12 cellular contexts compared by ENCODE assay signal in genomic region chr12:22047495-22047894, GRCh38. TPM values are rescaled to one million over a fixed set of nuclear protein-coding genes. Genes with fewer than 3 reads are reported as not detected.
DNase-seq lines count a peak whose midpoint lies in the region; ATAC-seq and TF ChIP-seq lines count a peak whose summit lies in the region.
"Had no signal": no experiment of that assay in that cellular context is flagged by ENCODE, and none has a peak within 500 bp of the region (broad histone marks: within the 10 kb centered on the region; RNA-seq: fewer than 3 reads in every experiment).

No MANE protein-coding gene starts in this region.

- no peak for TF ChIP-seq CTCF in CD8-positive, alpha-beta T cell (IDR thresholded peaks at IDR 0.05)
- TF ChIP-seq CTCF in chondrocyte (IDR thresholded peaks at IDR 0.05), result no peak

- no peaks in the 10 kb centered on the region for H3K9me3 Mint-ChIP-seq in CD8-positive, alpha-beta T cell
- no peaks in the 10 kb centered on the region for H3K9me3 Mint-ChIP-seq in chondrocyte (ENCODE audit: low read depth)
- H3K9me3 Mint-ChIP-seq in naive thymus-derived CD4-positive, alpha-beta T cell, result peaks cover 0 to 1% (median 0%) of the 10 kb centered on the region in 11 donors

- H3K4me3 Mint-ChIP-seq in CD8-positive, alpha-beta T cell, result peak overlapping the region; percentile 13
- peak overlapping the region; percentile 91 for H3K4me3 Mint-ChIP-seq in chondrocyte (ENCODE audit: unreplicated experiment)
- H3K4me3 Mint-ChIP-seq in naive thymus-derived CD4-positive, alpha-beta T cell, result peak overlapping the region; percentile 1 to 97 (median 88)

- H3K27ac Mint-ChIP-seq in CD8-positive, alpha-beta T cell, result peak overlapping the region; percentile 64
- no peak overlapping the region for H3K27ac Mint-ChIP-seq in chondrocyte (ENCODE audit: unreplicated experiment)
- H3K27ac Mint-ChIP-seq in naive thymus-derived CD4-positive, alpha-beta T cell, result peak overlapping the region in 5 of 9 donors; percentile 14 to 92 (median 79)

- H3K9me3 ChIP-seq in CD8-positive, alpha-beta T cell (ENCODE audit: low read length), result no peaks in the 10 kb centered on the region
- H3K9me3 ChIP-seq in MG63, result no peaks in the 10 kb centered on the region
- H3K9me3 ChIP-seq in naive thymus-derived CD4-positive, alpha-beta T cell (ENCODE audit: control insufficient read depth in 2 of 3, low read length in 3 of 3), result no peaks in the 10 kb centered on the region
- H3K9me3 ChIP-seq: SJSA1 had no signal

- CTCF ChIA-PET in CD8-positive, alpha-beta T cell (lab: Charles Lee), result interaction anchor here (1.3 to 1.6 kb wide), 4 partner anchors 8 to 412 kb away, joined by 3 to 7 read pairs (median 4); no protein-coding TSS in a partner anchor
- CTCF ChIA-PET in naive thymus-derived CD4-positive, alpha-beta T cell (lab: Charles Lee), result interaction anchor here (1.3 kb wide), 1 partner anchor 349 kb away, joined by 5 read pairs; no protein-coding TSS in a partner anchor

- no peaks in the 10 kb centered on the region for H3K27me3 Mint-ChIP-seq in CD8-positive, alpha-beta T cell (ENCODE audit: low read depth)
- no peaks in the 10 kb centered on the region for H3K27me3 Mint-ChIP-seq in chondrocyte (ENCODE audit: low read depth)
- no peaks in the 10 kb centered on the region for H3K27me3 Mint-ChIP-seq in naive thymus-derived CD4-positive, alpha-beta T cell

- ATAC-seq in CD8-positive, alpha-beta T cell, result no peak
- no peak for ATAC-seq in naive thymus-derived CD4-positive, alpha-beta T cell
- ATAC-seq in GM18867 (IDR thresholded peaks at IDR 0.05; ENCODE audit: unreplicated experiment), result no peak
- no peak for ATAC-seq in activated CD4-positive, CD25-positive, alpha-beta regulatory T cell treated with anti-CD3 and anti-CD28 coated beads, Interleukin-2, amount 50 U/mL, for 24 hours

- intact Hi-C loops in CD8-positive, alpha-beta T cell (cut with DNase I, micrococcal nuclease), result loop anchor here (2.0 to 10.0 kb wide), 5 partner anchors 363 to 610 kb away; partner anchors contain the start of genes ETNK1 (in 1 of the 2), GOLT1B (in 1 of the 2), PYROXD1 (in 1 of the 2) and RECQL (in 1 of the 2)
- intact Hi-C loops in naive thymus-derived CD4-positive, alpha-beta T cell (cut with micrococcal nuclease), result loop anchor here (2.0 to 5.0 kb wide), 5 partner anchors 115 to 610 kb away; partner anchors contain the start of genes ETNK1 (in 1 of the 2) and PYROXD1 (in 1 of the 2)

- H3K36me3 Mint-ChIP-seq in CD8-positive, alpha-beta T cell, result peaks cover 7% of the 10 kb centered on the region
- H3K36me3 Mint-ChIP-seq in chondrocyte (ENCODE audit: low read depth), result no peaks in the 10 kb centered on the region
- peaks cover 0 to 17% (median 0%) of the 10 kb centered on the region in 5 donors for H3K36me3 Mint-ChIP-seq in naive thymus-derived CD4-positive, alpha-beta T cell

- POLR2A ChIA-PET in CD8-positive, alpha-beta T cell (lab: Charles Lee), result no interaction called here
- POLR2A ChIA-PET in naive thymus-derived CD4-positive, alpha-beta T cell (lab: Charles Lee), result interaction anchor here (0.9 to 1.6 kb wide), 4 partner anchors 12 to 497 kb away, joined by 3 to 5 read pairs (median 4); partner anchors contain the start of genes C2CD5 and LDHB

- H3K4me1 Mint-ChIP-seq in CD8-positive, alpha-beta T cell (ENCODE audit: low read depth), result peaks cover 45% of the 10 kb centered on the region
- H3K4me1 Mint-ChIP-seq in chondrocyte (ENCODE audit: low read depth), result peaks cover 22% of the 10 kb centered on the region
- peaks cover 28 to 65% (median 51%) of the 10 kb centered on the region in 7 donors for H3K4me1 Mint-ChIP-seq in naive thymus-derived CD4-positive, alpha-beta T cell

- H3K36me3 ChIP-seq in CD8-positive, alpha-beta T cell (ENCODE audit: insufficient read depth, low read length), result no peaks in the 10 kb centered on the region
- peaks cover 6% of the 10 kb centered on the region for H3K36me3 ChIP-seq in MG63
- peaks cover 0 to 6% (median 0%) of the 10 kb centered on the region in 3 experiments for H3K36me3 ChIP-seq in naive thymus-derived CD4-positive, alpha-beta T cell (ENCODE audit: control insufficient read depth in 2 of 3, insufficient read depth in 3 of 3, low read length in 3 of 3)

- no peak overlapping the region for H3K4me3 ChIP-seq in CD8-positive, alpha-beta T cell (ENCODE audit: low read depth, low read length)
- H3K4me3 ChIP-seq in MG63, result peak overlapping the region; percentile 83
- no peak overlapping the region for H3K4me3 ChIP-seq in naive thymus-derived CD4-positive, alpha-beta T cell (ENCODE audit: low read length)

- H3K27ac ChIP-seq in CD8-positive, alpha-beta T cell (ENCODE audit: low read depth, low read length), result no peak overlapping the region
- no peak overlapping the region for H3K27ac ChIP-seq in naive thymus-derived CD4-positive, alpha-beta T cell (ENCODE audit: low read depth, low read length)
- H3K27ac ChIP-seq: SJSA1 had no signal

- H3K4me1 ChIP-seq in CD8-positive, alpha-beta T cell (ENCODE audit: insufficient read depth, low read length), result peaks cover 16% of the 10 kb centered on the region
- peaks cover 10 to 15% of the 10 kb centered on the region in 2 donors for H3K4me1 ChIP-seq in naive thymus-derived CD4-positive, alpha-beta T cell (ENCODE audit: control insufficient read depth in 2 of 2, insufficient read depth in 2 of 2, low read length in 2 of 2)

- H3K27me3 ChIP-seq in CD8-positive, alpha-beta T cell (ENCODE audit: insufficient read depth, low read length), result no peaks in the 10 kb centered on the region
- no peaks in the 10 kb centered on the region for H3K27me3 ChIP-seq in MG63
- no peaks in the 10 kb centered on the region for H3K27me3 ChIP-seq in naive thymus-derived CD4-positive, alpha-beta T cell (ENCODE audit: control insufficient read depth in 2 of 2, insufficient read depth in 2 of 2, low read length in 2 of 2)
- H3K27me3 ChIP-seq: SJSA1 had no signal

- DNase-seq in CD8-positive, alpha-beta T cell, result no peak
- DNase-seq in MG63 (no peak), chondrocyte (ENCODE audit: low spot score) (no peak), cerebellar cortex (ENCODE audit: low spot score) (no peak), DMS 273 (lab: John Stamatoyannopoulos, UW; ENCODE audit: unreplicated experiment) (no peak)
- DNase-seq in naive thymus-derived CD4-positive, alpha-beta T cell, result no peak
- DNase-seq: amniotic stem cell, EL, hippocampal formation had no signal

RNA-seq across cellular contexts. Expression of gene CMAS, which starts 1.5 kb away (rescaled TPM):
- total RNA-seq in CD8-positive, alpha-beta T cell, result 1 to 10 TPM; 4.4 to 7.7 TPM
- total RNA-seq in MG63 (2014; rRNA removed; shearing (Covaris generic); ENCODE audit: low replicate concordance), result 30.9 and 49.8 TPM in 2 replicates
- total RNA-seq in chondrocyte, result 26.1 to 28.5 TPM (median 27.0 TPM) in 3 replicates
- total RNA-seq in naive thymus-derived CD4-positive, alpha-beta T cell, result 10 to 100 TPM; 10.1 to 33.6 (median 19.4) TPM
- 10 to 100 TPM; 29.1 to 33.8 TPM for polyA plus RNA-seq in naive thymus-derived CD4-positive, alpha-beta T cell

Comparison
In these comparisons a context has a peak if more than half of its experiments do, and no peak if none do; other contexts are left out.
1. H3K4me3 Mint-ChIP-seq: peak in every context shown above with its lines; median percentile 91 in chondrocyte; 88 in naive thymus-derived CD4-positive, alpha-beta T cell; 13 in CD8-positive, alpha-beta T cell.